8 cellular contexts compared by ENCODE assay signal in genomic region chr3:9770276-9770812, GRCh38. TPM values are rescaled to one million over a fixed set of nuclear protein-coding genes. Genes with fewer than 3 reads are reported as not detected.
DNase-seq lines count a peak whose midpoint lies in the region; ATAC-seq, FAIRE-seq and TF ChIP-seq lines count a peak whose summit lies in the region.

No MANE protein-coding gene starts in this region.

- H3K9ac ChIP-seq in SK-N-SH (peak overlapping the region; percentile 82), keratinocyte (ENCODE audit: control insufficient read depth, extremely low read depth, insufficient read depth, low read length) (peak overlapping the region; percentile 52)

- no peak for TF ChIP-seq POLR2A in spleen (IDR thresholded peaks at IDR 0.05)

- POLR2A ChIA-PET in SK-N-SH (lab: Yijun Ruan, JAX) = interaction anchor here (0.7 to 3.7 kb wide), 5 partner anchors 8 to 68 kb away, joined by 3 to 20 read pairs (median 4); partner anchors contain the start of genes ARPC4 and OGG1

- H3K4me2 ChIP-seq in SK-N-SH = peak overlapping the region; percentile 100
- peak overlapping the region; percentile 79 for H3K4me2 ChIP-seq in keratinocyte (ENCODE audit: control insufficient read depth, extremely low read depth, insufficient read depth, low read depth, low read length)

- H3K79me2 ChIP-seq in SK-N-SH (ENCODE audit: insufficient read depth) = peaks cover 3% of the 10 kb centered on the region; the same call in 1 of the 2 replicates
- H3K79me2 ChIP-seq in keratinocyte (ENCODE audit: control insufficient read depth, insufficient read depth, low read length) = no peaks in the 10 kb centered on the region

- H3K27me3 ChIP-seq in SK-N-SH (ENCODE audit: insufficient read depth) (no peaks in the 10 kb centered on the region), keratinocyte (ENCODE audit: control insufficient read depth, extremely low read depth, insufficient read depth, low read length) (peaks cover 5% of the 10 kb centered on the region), spleen (replicated peaks in 1 of 7) (peaks cover 0 to 11% (median 0%) of the 10 kb centered on the region in 7 donors)

- ATAC-seq in SK-N-SH treated with all-trans-retinoic acid at 6 μM for 48 hours (no peak), HG03139 (IDR thresholded peaks at IDR 0.05; ENCODE audit: unreplicated experiment) (no peak)

- H2AFZ ChIP-seq in SK-N-SH (ENCODE audit: low read depth) = peak overlapping the region; percentile 96; the same call in 1 of the 2 replicates
- H2AFZ ChIP-seq in keratinocyte (ENCODE audit: control insufficient read depth, low read length) = peak overlapping the region; percentile 83

- H3K9me3 Mint-ChIP-seq in brain = no peaks in the 10 kb centered on the region

- H3K9me2 ChIP-seq in SK-N-SH = no peaks in the 10 kb centered on the region

- dilution Hi-C loops in keratinocyte (cut with MboI; ENCODE audit: extremely low pct_ligation_motif_present, low sequenced_read_pairs) = no loop called here

- no peak for TF ChIP-seq RAD21 in SK-N-SH (IDR thresholded peaks at IDR 0.05; ENCODE audit: low read length)

- H3K4me3 ChIP-seq in SK-N-SH (ENCODE audit: low read depth in 2 of 2, low read length in 1 of 2) = peak overlapping the region; percentile 64 to 95
- H3K4me3 ChIP-seq in keratinocyte (ENCODE audit: control insufficient read depth in 2 of 3, extremely low read depth in 1 of 3, insufficient read depth in 2 of 3, low read depth in 1 of 3, low read length in 3 of 3) = peak overlapping the region; percentile 33 to 63 (median 36)
- H3K4me3 ChIP-seq in spleen = peak overlapping the region; percentile 35 to 71 (median 49)

- CTCF ChIA-PET in SK-N-SH (lab: Yijun Ruan, JAX) = interaction anchor here (1.0 to 1.4 kb wide), 3 partner anchors 15 to 417 kb away, joined by 3 read pairs; no protein-coding TSS in a partner anchor

- H3K36me3 Mint-ChIP-seq in brain = peaks cover 8% of the 10 kb centered on the region

- peaks cover 7% of the 10 kb centered on the region for H3K27me3 Mint-ChIP-seq in brain

- intact Hi-C loops in spleen (cut with DNase I; ENCODE audit: low total_unique reads) = no loop called here

- TF ChIP-seq CTCF in SK-N-SH (IDR thresholded peaks at IDR 0.05) (no peak), brain (conservative IDR thresholded peaks at IDR 0.05) (no peak), keratinocyte (optimal IDR thresholded peaks at IDR 0.05 in 1 of 3, IDR thresholded peaks at IDR 0.05 in 1 of 3, conservative IDR thresholded peaks at IDR 0.05 in 1 of 3; ENCODE audit: extremely low read depth in 1 of 3, insufficient read depth in 2 of 3, low read length in 3 of 3) (no peak), spleen (IDR thresholded peaks at IDR 0.05 in 8 of 11, conservative IDR thresholded peaks at IDR 0.05 in 3 of 11) (no peak)

- H3K9me3 ChIP-seq in SK-N-SH (no peaks in the 10 kb centered on the region), keratinocyte (ENCODE audit: control insufficient read depth, low read depth, low read length) (no peaks in the 10 kb centered on the region), spleen (no peaks in the 10 kb centered on the region)

- peak; percentile 40 for DNase-seq in SK-N-SH
- DNase-seq in keratinocyte (ENCODE audit: low read depth, low spot score) = no peak
- no peak for DNase-seq in spleen
- no peak for DNase-seq in HK-2 (ENCODE audit: unreplicated experiment)
- no peak for DNase-seq in effector CD4-positive, alpha-beta T cell

- peaks cover 6 to 14% of the 10 kb centered on the region in 2 experiments; a peak in 1 of 4 replicates for H3K4me1 ChIP-seq in SK-N-SH (ENCODE audit: control insufficient read depth in 1 of 2, insufficient read depth in 2 of 2, low read depth in 1 of 2, low read length in 1 of 2)
- peaks cover 5% of the 10 kb centered on the region for H3K4me1 ChIP-seq in keratinocyte (ENCODE audit: control insufficient read depth, extremely low read depth, insufficient read depth, low read length)
- peaks cover 6 to 56% (median 44%) of the 10 kb centered on the region in 6 donors for H3K4me1 ChIP-seq in spleen

- H3K9me1 ChIP-seq in keratinocyte (ENCODE audit: control insufficient read depth, extremely low read depth, insufficient read depth, low read length) = no peaks in the 10 kb centered on the region

- H3K4me1 Mint-ChIP-seq in brain = peaks cover 41% of the 10 kb centered on the region

- no peak for TF ChIP-seq EP300 in SK-N-SH (IDR thresholded peaks at IDR 0.05; ENCODE audit: borderline replicate concordance in 1 of 2, low read depth in 1 of 2, low read length in 1 of 2)

- H3K4me3 Mint-ChIP-seq in brain = peak overlapping the region in 4 of 5 experiments; percentile 77 to 83 (median 81)

- H3K36me3 ChIP-seq in SK-N-SH (replicated peaks in 1 of 2; ENCODE audit: control insufficient read depth in 1 of 2, insufficient read depth in 2 of 2, low read length in 1 of 2) = peaks cover 0 to 2% of the 10 kb centered on the region in 2 experiments
- H3K36me3 ChIP-seq in keratinocyte (ENCODE audit: control insufficient read depth in 2 of 2, extremely low read depth in 1 of 2, insufficient read depth in 2 of 2, low read length in 2 of 2) = no peaks in the 10 kb centered on the region
- H3K36me3 ChIP-seq in spleen = peaks cover 0 to 8% (median 0%) of the 10 kb centered on the region in 6 donors

- peak overlapping the region in 4 of 5 experiments; percentile 43 to 83 (median 68) for H3K27ac Mint-ChIP-seq in brain

- no peak for FAIRE-seq in keratinocyte (lab: Jason Lieb, UNC)

- WGBS in SK-N-SH (ENCODE audit: low lambda C conversion rate) = 58% methylated on average over 15 of the region's 15 CpGs
- 26 to 33% (median 31%) methylated on average over 15 of the region's 15 CpGs for WGBS in spleen, 5 donors

- H4K20me1 ChIP-seq in SK-N-SH (ENCODE audit: insufficient read depth) (no peaks in the 10 kb centered on the region), keratinocyte (ENCODE audit: control insufficient read depth, extremely low read depth, insufficient read depth, low read length) (no peaks in the 10 kb centered on the region)

- no peak overlapping the region for H3K27ac ChIP-seq in SK-N-SH (ENCODE audit: low read depth in 2 of 2, low read length in 1 of 2)
- H3K27ac ChIP-seq in keratinocyte (ENCODE audit: control insufficient read depth, insufficient read depth, low read length) = no peak overlapping the region
- H3K27ac ChIP-seq in spleen = peak overlapping the region; percentile 53 to 85 (median 78)

- peaks cover 4% of the 10 kb centered on the region for H3F3A ChIP-seq in SK-N-SH (replicated peaks; ENCODE audit: insufficient read depth)

RNA-seq across cellular contexts. Expression of gene CAMK1, which starts 0.6 kb away (rescaled TPM):
- 44.9 and 47.1 TPM in 2 replicates for polyA plus RNA-seq in SK-N-SH (2012; rRNA removed)
- 30.5 and 35.8 TPM in 2 replicates for polyA plus RNA-seq in SK-N-SH (2012; cell fraction: cytosol; rRNA removed)
- 39.3 and 46.4 TPM in 2 replicates for polyA plus RNA-seq in SK-N-SH (2012; cell fraction: nucleus; rRNA removed)
- 23.8 TPM for polyA plus RNA-seq in brain (ENCODE audit: insufficient read depth, low read depth, low replicate concordance)
- 1.1 to 2.4 TPM (median 2.3 TPM) in 3 replicates for polyA plus RNA-seq in keratinocyte
- 0.80 TPM for polyA plus RNA-seq in keratinocyte (2011; ENCODE audit: low read depth)
- polyA plus RNA-seq in keratinocyte (2011; cell fraction: cytosol; rRNA removed) = 0.90 and 1.4 TPM in 2 replicates
- polyA plus RNA-seq in keratinocyte (2011; cell fraction: nucleus; rRNA removed) = 1.1 and 1.5 TPM in 2 replicates
- polyA plus RNA-seq in keratinocyte (2012; ENCODE audit: low replicate concordance) = 0.35 and 2.7 TPM in 2 replicates
- polyA minus RNA-seq in keratinocyte = 0.66 to 1.4 TPM (median 1.1 TPM) in 3 replicates
- 2.9 TPM for polyA minus RNA-seq in keratinocyte (2011; cell fraction: cytosol; rRNA and poly(A)+ RNA removed)
- polyA minus RNA-seq in keratinocyte (2011; cell fraction: nucleus; rRNA and poly(A)+ RNA removed) = 0.63 and 0.85 TPM in 2 replicates
- 10 to 100 TPM; 10.1 to 30.5 (median 22.6) TPM for total RNA-seq in spleen
- 10 to 100 TPM; 14.5 to 29.8 (median 28.2) TPM for polyA plus RNA-seq in spleen

RNA-seq across cellular contexts. Expression of gene OGG1, which starts 20.6 kb away (rescaled TPM):
- polyA plus RNA-seq in SK-N-SH (2012; rRNA removed) (26.8 and 30.9 TPM in 2 replicates), brain (ENCODE audit: insufficient read depth, low read depth, low replicate concordance) (23.0 TPM), keratinocyte (14.5 to 17.5 TPM (median 14.6 TPM) in 3 replicates), spleen (10 to 100 TPM in 2 of 3 donors, 1 to 10 TPM in 1; 9.3 to 16.7 (median 15.9) TPM)
- polyA plus RNA-seq in SK-N-SH (2012; cell fraction: cytosol; rRNA removed) = 15.2 and 22.6 TPM in 2 replicates
- 48.8 and 49.9 TPM in 2 replicates for polyA plus RNA-seq in SK-N-SH (2012; cell fraction: nucleus; rRNA removed)
- polyA plus RNA-seq in keratinocyte (2011; ENCODE audit: low read depth) = 3.0 TPM
- 8.2 and 12.8 TPM in 2 replicates for polyA plus RNA-seq in keratinocyte (2011; cell fraction: cytosol; rRNA removed)
- polyA plus RNA-seq in keratinocyte (2011; cell fraction: nucleus; rRNA removed) = 10.2 and 13.8 TPM in 2 replicates
- 3.7 and 10.8 TPM in 2 replicates for polyA plus RNA-seq in keratinocyte (2012; ENCODE audit: low replicate concordance)
- polyA minus RNA-seq in keratinocyte = 21.7 to 51.1 TPM (median 23.2 TPM) in 3 replicates
- 17.1 TPM for polyA minus RNA-seq in keratinocyte (2011; cell fraction: cytosol; rRNA and poly(A)+ RNA removed)
- 10.0 and 10.2 TPM in 2 replicates for polyA minus RNA-seq in keratinocyte (2011; cell fraction: nucleus; rRNA and poly(A)+ RNA removed)
- total RNA-seq in spleen = 10 to 100 TPM; 22.0 to 34.5 (median 28.1) TPM

RNA-seq across cellular contexts. Expression of gene TADA3, which starts 21.9 kb away (rescaled TPM):
- polyA plus RNA-seq in SK-N-SH (2012; rRNA removed) = 84.1 and 102 TPM in 2 replicates
- polyA plus RNA-seq in SK-N-SH (2012; cell fraction: cytosol; rRNA removed) = 54.6 and 75.9 TPM in 2 replicates
- polyA plus RNA-seq in SK-N-SH (2012; cell fraction: nucleus; rRNA removed) = 67.6 and 74.7 TPM in 2 replicates
- 83.6 TPM for polyA plus RNA-seq in brain (ENCODE audit: insufficient read depth, low read depth, low replicate concordance)
- 29.6 to 43.7 TPM (median 38.3 TPM) in 3 replicates for polyA plus RNA-seq in keratinocyte
- polyA plus RNA-seq in keratinocyte (2011; ENCODE audit: low read depth) = 29.1 TPM
- polyA plus RNA-seq in keratinocyte (2011; cell fraction: cytosol; rRNA removed) = 27.7 and 44.7 TPM in 2 replicates
- 22.5 and 30.1 TPM in 2 replicates for polyA plus RNA-seq in keratinocyte (2011; cell fraction: nucleus; rRNA removed)
- polyA plus RNA-seq in keratinocyte (2012; ENCODE audit: low replicate concordance) = 22.4 and 43.5 TPM in 2 replicates
- 33.0 to 59.8 TPM (median 45.4 TPM) in 3 replicates for polyA minus RNA-seq in keratinocyte
- 60.4 TPM for polyA minus RNA-seq in keratinocyte (2011; cell fraction: cytosol; rRNA and poly(A)+ RNA removed)
- 14.5 and 16.8 TPM in 2 replicates for polyA minus RNA-seq in keratinocyte (2011; cell fraction: nucleus; rRNA and poly(A)+ RNA removed)
- 10 to 100 TPM; 38.6 to 73.7 (median 51.4) TPM for total RNA-seq in spleen
- polyA plus RNA-seq in spleen = 10 to 100 TPM; 33.6 to 48.3 (median 41.5) TPM

RNA-seq across cellular contexts. Expression of gene ARPC4, which starts 22.5 kb away (rescaled TPM):
- polyA plus RNA-seq in SK-N-SH (2012; rRNA removed) = 220 and 233 TPM in 2 replicates
- polyA plus RNA-seq in SK-N-SH (2012; cell fraction: cytosol; rRNA removed) = 213 and 244 TPM in 2 replicates
- 74.3 and 105 TPM in 2 replicates for polyA plus RNA-seq in SK-N-SH (2012; cell fraction: nucleus; rRNA removed)
- polyA plus RNA-seq in brain (ENCODE audit: insufficient read depth, low read depth, low replicate concordance) = 113 TPM
- 161 to 325 TPM (median 173 TPM) in 3 replicates for polyA plus RNA-seq in keratinocyte
- polyA plus RNA-seq in keratinocyte (2011; ENCODE audit: low read depth) = 36.1 TPM
- polyA plus RNA-seq in keratinocyte (2011; cell fraction: cytosol; rRNA removed) = 177 and 220 TPM in 2 replicates
- 75.3 and 80.5 TPM in 2 replicates for polyA plus RNA-seq in keratinocyte (2011; cell fraction: nucleus; rRNA removed)
- polyA plus RNA-seq in keratinocyte (2012; ENCODE audit: low replicate concordance) = 97.9 and 190 TPM in 2 replicates
- polyA minus RNA-seq in keratinocyte = 72.0 to 216 TPM (median 199 TPM) in 3 replicates
- 341 TPM for polyA minus RNA-seq in keratinocyte (2011; cell fraction: cytosol; rRNA and poly(A)+ RNA removed)
- 53.3 and 77.0 TPM in 2 replicates for polyA minus RNA-seq in keratinocyte (2011; cell fraction: nucleus; rRNA and poly(A)+ RNA removed)
- total RNA-seq in spleen = 100 to 1,000 TPM; 156 to 238 (median 199) TPM
- 100 to 1,000 TPM in 2 of 3 donors, 10 to 100 TPM in 1; 98.9 to 144 (median 125) TPM for polyA plus RNA-seq in spleen

RNA-seq across cellular contexts. Expression of gene BRPF1, which starts 38.8 kb away (rescaled TPM):
- 12.0 and 13.0 TPM in 2 replicates for polyA plus RNA-seq in SK-N-SH (2012; rRNA removed)
- polyA plus RNA-seq in SK-N-SH (2012; cell fraction: cytosol; rRNA removed) = 6.7 and 8.3 TPM in 2 replicates
- polyA plus RNA-seq in SK-N-SH (2012; cell fraction: nucleus; rRNA removed) = 30.8 and 38.8 TPM in 2 replicates
- polyA plus RNA-seq in brain (ENCODE audit: insufficient read depth, low read depth, low replicate concordance) = 13.3 TPM
- 7.9 to 9.4 TPM (median 8.0 TPM) in 3 replicates for polyA plus RNA-seq in keratinocyte
- 5.5 TPM for polyA plus RNA-seq in keratinocyte (2011; ENCODE audit: low read depth)
- 4.2 and 7.7 TPM in 2 replicates for polyA plus RNA-seq in keratinocyte (2011; cell fraction: cytosol; rRNA removed)
- polyA plus RNA-seq in keratinocyte (2011; cell fraction: nucleus; rRNA removed) = 17.4 and 18.5 TPM in 2 replicates
- polyA plus RNA-seq in keratinocyte (2012; ENCODE audit: low replicate concordance) = 7.4 and 10.5 TPM in 2 replicates
- 8.9 to 22.7 TPM (median 11.3 TPM) in 3 replicates for polyA minus RNA-seq in keratinocyte
- polyA minus RNA-seq in keratinocyte (2011; cell fraction: cytosol; rRNA and poly(A)+ RNA removed) = 10.2 TPM
- polyA minus RNA-seq in keratinocyte (2011; cell fraction: nucleus; rRNA and poly(A)+ RNA removed) = 12.1 and 14.5 TPM in 2 replicates
- 10 to 100 TPM; 24.9 to 31.9 (median 27.0) TPM for total RNA-seq in spleen
- polyA plus RNA-seq in spleen = 1 to 10 TPM; 5.5 to 9.3 (median 6.4) TPM

Comparison
In these comparisons a context has a peak if more than half of its experiments do, and no peak if none do; other contexts are left out.
1. H3K27ac ChIP-seq: peak in spleen (8 of 8); none in SK-N-SH (0 of 2) and keratinocyte (single experiment).
2. Peak in every context shown above with its lines, with median percentiles within 50 percentile points of each other: H3K4me3 ChIP-seq.